Comparison of ENCODE assay signal across 12 cellular contexts in genomic region chr5:109857405-109858031, GRCh38.
DNase-seq lines count a peak whose midpoint lies in the region; ATAC-seq and TF ChIP-seq lines count a peak whose summit lies in the region.
"Had no signal": no experiment of that assay in that cellular context is flagged by ENCODE, and none has a peak within 500 bp of the region (broad histone marks: within the 10 kb centered on the region; RNA-seq: fewer than 3 reads in every experiment).

No MANE protein-coding gene starts in this region.

- H4K20me1 ChIP-seq in PC-3 (ENCODE audit: low read length), result no peaks in the 10 kb centered on the region

- peaks cover 68% of the 10 kb centered on the region for H3K4me1 Mint-ChIP-seq in activated naive CD8-positive, alpha-beta T cell treated with anti-CD3 and anti-CD28 coated beads, Interleukin-2, amount 50 U/mL, for 24 hours
- H3K4me1 Mint-ChIP-seq in nephron progenitor cell, result peaks cover 23% of the 10 kb centered on the region

- H3K27ac ChIP-seq in PC-3 (ENCODE audit: low read length) (no peak overlapping the region), heart left ventricle (peak overlapping the region in 1 of 12 donors; percentile 73)
- H3K27ac ChIP-seq: GM23248, right atrium auricular region, transverse colon had no signal

- no peak for DNase-seq in activated CD4-positive, CD25-positive, alpha-beta regulatory T cell treated with anti-CD3 and anti-CD28 coated beads, Interleukin-2, amount 50 U/mL, for 72 hours
- DNase-seq in PC-3 (peak; percentile 28), nephron progenitor cell (no peak), GM10266 (ENCODE audit: extremely low spot score) (no peak), heart left ventricle (no peak)
- DNase-seq in activated naive CD8-positive, alpha-beta T cell treated with anti-CD3 and anti-CD28 coated beads, Interleukin-2, amount 50 U/mL, for 24 hours, result no peak
- DNase-seq: GM23248, T1000, transverse colon had no signal

- H3K36me3 ChIP-seq in PC-3 (ENCODE audit: low read depth, low read length) (no peaks in the 10 kb centered on the region), heart left ventricle (peaks cover 0 to 77% (median 40%) of the 10 kb centered on the region in 9 donors)

- WGBS in heart left ventricle, 4 donors, result 89 to 96% (median 93%) methylated on average over 8 of the region's 8 CpGs

- H3K9me3 Mint-ChIP-seq in activated naive CD8-positive, alpha-beta T cell treated with anti-CD3 and anti-CD28 coated beads, Interleukin-2, amount 50 U/mL, for 24 hours, result no peaks in the 10 kb centered on the region
- H3K9me3 Mint-ChIP-seq in nephron progenitor cell, result no peaks in the 10 kb centered on the region

- no peak overlapping the region for H3K4me2 ChIP-seq in PC-3 (ENCODE audit: low read length)

- no peaks in the 10 kb centered on the region for H3K79me2 ChIP-seq in PC-3 (ENCODE audit: low read length)

- H3K27me3 ChIP-seq in PC-3 (ENCODE audit: low read length) (no peaks in the 10 kb centered on the region), heart left ventricle (no peaks in the 10 kb centered on the region)
- H3K27me3 ChIP-seq: right atrium auricular region, transverse colon had no signal

- TF ChIP-seq POLR2A in heart left ventricle (IDR thresholded peaks at IDR 0.05), result no peak

- intact Hi-C loops in PC-3 (cut with micrococcal nuclease) (no loop called here), heart left ventricle (cut with DNase I) (no loop called here)

- H3K4me3 ChIP-seq in PC-3 (ENCODE audit: low read length) (no peak overlapping the region), heart left ventricle (no peak overlapping the region)
- H3K4me3 ChIP-seq: GM23248, right atrium auricular region, transverse colon had no signal

- H3K36me3 Mint-ChIP-seq in activated naive CD8-positive, alpha-beta T cell treated with anti-CD3 and anti-CD28 coated beads, Interleukin-2, amount 50 U/mL, for 24 hours (ENCODE audit: low read depth), result peaks cover 69% of the 10 kb centered on the region
- H3K36me3 Mint-ChIP-seq in nephron progenitor cell (ENCODE audit: low read depth), result peaks cover 59% of the 10 kb centered on the region

- TF ChIP-seq CTCF in PC-3 (conservative IDR thresholded peaks at IDR 0.05; ENCODE audit: low read depth, low read length) (no peak), nephron progenitor cell (IDR thresholded peaks at IDR 0.05) (no peak), GM10266 (IDR thresholded peaks at IDR 0.05; ENCODE audit: control insufficient read depth, insufficient read depth, low read depth, missing control alignments) (no peak), heart left ventricle (IDR thresholded peaks at IDR 0.05) (no peak)

- peak; percentile 38 to 55 for ATAC-seq in activated CD4-positive, CD25-positive, alpha-beta regulatory T cell treated with anti-CD3 and anti-CD28 coated beads, Interleukin-2, amount 50 U/mL, for 24 hours
- ATAC-seq in PC-3, result no peak; the same call in 1 of the 2 replicates
- peak; percentile 20 for ATAC-seq in activated naive CD8-positive, alpha-beta T cell treated with anti-CD3 and anti-CD28 coated beads, Interleukin-2, amount 50 U/mL, for 24 hours
- ATAC-seq in heart left ventricle, result no peak
- no peak for ATAC-seq in HG02852 (IDR thresholded peaks at IDR 0.05; ENCODE audit: unreplicated experiment)

- peak overlapping the region; percentile 52 for H3K27ac Mint-ChIP-seq in activated naive CD8-positive, alpha-beta T cell treated with anti-CD3 and anti-CD28 coated beads, Interleukin-2, amount 50 U/mL, for 24 hours
- peak overlapping the region; percentile 79 for H3K27ac Mint-ChIP-seq in nephron progenitor cell

- H3K4me1 ChIP-seq in PC-3 (ENCODE audit: insufficient read depth, low read length), result peaks cover 11% of the 10 kb centered on the region
- no peaks in the 10 kb centered on the region for H3K4me1 ChIP-seq in heart left ventricle
- H3K4me1 ChIP-seq: right atrium auricular region had no signal

- H3F3A ChIP-seq in PC-3 (ENCODE audit: low read length, unreplicated experiment), result no peaks in the 10 kb centered on the region

- H3K9me3 ChIP-seq in PC-3 (ENCODE audit: low read length) (no peaks in the 10 kb centered on the region), heart left ventricle (no peaks in the 10 kb centered on the region)
- H3K9me3 ChIP-seq: right atrium auricular region, transverse colon had no signal

- no peak overlapping the region for H3K4me3 Mint-ChIP-seq in activated naive CD8-positive, alpha-beta T cell treated with anti-CD3 and anti-CD28 coated beads, Interleukin-2, amount 50 U/mL, for 24 hours
- no peak overlapping the region for H3K4me3 Mint-ChIP-seq in nephron progenitor cell

- POLR2A ChIA-PET in PC-3 (lab: Charles Lee; ENCODE audit: unreplicated experiment), result no interaction called here

- CTCF ChIA-PET in PC-3 (lab: Charles Lee), result no interaction called here

- BruUV-seq in PC-3 (replicated peaks; lab: Mats Ljungman, UMichigan), result no TSS peak

- H2AFZ ChIP-seq in PC-3 (ENCODE audit: low read length), result no peak overlapping the region
- H2AFZ ChIP-seq: GM23248 had no signal

- no peaks in the 10 kb centered on the region for H3K27me3 Mint-ChIP-seq in activated naive CD8-positive, alpha-beta T cell treated with anti-CD3 and anti-CD28 coated beads, Interleukin-2, amount 50 U/mL, for 24 hours
- H3K27me3 Mint-ChIP-seq in nephron progenitor cell (ENCODE audit: low read depth, poor library complexity), result no peaks in the 10 kb centered on the region

- no peak overlapping the region for H3K9ac ChIP-seq in PC-3 (ENCODE audit: low read length)
- H3K9ac ChIP-seq: GM23248 had no signal

- no peaks in the 10 kb centered on the region for H3K9me2 ChIP-seq in PC-3 (replicated peaks; ENCODE audit: low read length)

Comparison
In these comparisons a context has a peak if more than half of its experiments do, and no peak if none do; other contexts are left out.
1. ATAC-seq: peak in activated CD4-positive, CD25-positive, alpha-beta regulatory T cell treated with anti-CD3 and anti-CD28 coated beads, Interleukin-2, amount 50 U/mL, for 24 hours (2 of 2) and activated naive CD8-positive, alpha-beta T cell treated with anti-CD3 and anti-CD28 coated beads, Interleukin-2, amount 50 U/mL, for 24 hours (single experiment); none in PC-3 (single experiment), heart left ventricle (0 of 4) and HG02852 (single experiment).